ENCODE assay signal across 16 cellular contexts in the genomic region with DNA sequence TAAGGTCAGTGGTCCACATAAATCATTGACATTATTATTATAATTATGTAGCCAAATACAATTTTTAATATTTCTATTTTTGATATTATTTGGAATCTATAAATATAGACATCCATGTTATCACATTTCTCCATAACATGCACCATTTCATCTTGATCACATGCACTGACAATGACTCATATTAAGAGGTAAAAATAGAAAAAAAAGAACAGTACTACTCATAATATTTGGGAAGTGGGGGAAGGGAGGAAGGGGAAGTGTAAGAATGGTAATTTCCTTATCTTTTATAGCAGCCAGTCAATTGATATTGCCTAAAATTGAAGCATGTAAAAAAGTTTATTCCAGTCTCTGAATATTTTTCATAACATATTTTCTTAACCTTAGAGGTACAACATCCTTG.
"Had no signal": no experiment of that assay in that cellular context is flagged by ENCODE, and none has a peak within 500 bp of the region (broad histone marks: within the 10 kb centered on the region; RNA-seq: fewer than 3 reads in every experiment).

No MANE protein-coding gene starts in this region.

- H3K4me3 ChIP-seq: left lung, testis had no signal

- H3K4me3 Mint-ChIP-seq: activated CD8-positive, alpha-beta memory T cell treated with anti-CD3 and anti-CD28 coated beads, Interleukin-2, amount 10 ng/mL, durations not matched to agents 7 days and 5 days; activated naive CD8-positive, alpha-beta T cell; activated T-cell treated with anti-CD3 and anti-CD28 coated beads, Interleukin-2, amount 50 U/mL, for 24 hours; endodermal cell; nephron; stimulated activated naive CD8-positive, alpha-beta T cell treated with anti-CD3 and anti-CD28 coated beads, Interleukin-15, amount 100 ng/mL, for 72 hours had no signal

- FAIRE-seq: TTC549 had no signal

- H3K36me3 ChIP-seq: left lung had no signal

- ATAC-seq: activated CD8-positive, alpha-beta memory T cell treated with anti-CD3 and anti-CD28 coated beads, Interleukin-2, amount 10 ng/mL, durations not matched to agents 7 days and 5 days; left lung; stimulated activated naive CD8-positive, alpha-beta T cell treated with anti-CD3 and anti-CD28 coated beads, Interleukin-15, amount 100 ng/mL, for 72 hours had no signal

- H3K9me3 Mint-ChIP-seq: activated T-cell treated with anti-CD3 and anti-CD28 coated beads, Interleukin-2, amount 50 U/mL, for 24 hours; endodermal cell; nephron; stimulated activated naive CD8-positive, alpha-beta T cell treated with anti-CD3 and anti-CD28 coated beads, Interleukin-15, amount 100 ng/mL, for 72 hours had no signal

- H3K9me3 ChIP-seq: left lung, testis had no signal

- DNase-seq: activated CD4-positive, alpha-beta T cell treated with anti-CD3 and anti-CD28 coated beads, Interleukin-2, amount 50 U/mL, for 4 hours; activated CD4-positive, CD25-positive, alpha-beta regulatory T cell treated with anti-CD3 and anti-CD28 coated beads, Interleukin-2, amount 50 U/mL, for 72 hours; activated CD8-positive, alpha-beta memory T cell treated with anti-CD3 and anti-CD28 coated beads, Interleukin-2, amount 10 ng/mL, durations not matched to agents 7 days and 5 days; activated effector memory CD4-positive, alpha-beta T cell treated with anti-CD3 and anti-CD28 coated beads, Interleukin-2, amount 50 U/mL, for 16 hours; activated T-cell treated with anti-CD3 and anti-CD28 coated beads, Interleukin-2, amount 50 U/mL, for 24 hours; cerebellar nuclear complex; endodermal cell; islet precursor cell; left lung; stimulated activated CD4-positive, alpha-beta T cell treated with anti-CD3 and anti-CD28 coated beads, Interleukin-2, amount 100 ng/mL, for 48 hours; stimulated activated CD8-positive, alpha-beta memory T cell treated with anti-CD3 and anti-CD28 coated beads, Interleukin-4, amount 100 ng/mL, for 48 hours; stimulated activated naive CD8-positive, alpha-beta T cell treated with anti-CD3 and anti-CD28 coated beads, Interleukin-15, amount 100 ng/mL, for 72 hours; testis had no signal

- H3K36me3 Mint-ChIP-seq: activated CD8-positive, alpha-beta memory T cell treated with anti-CD3 and anti-CD28 coated beads, Interleukin-2, amount 10 ng/mL, durations not matched to agents 7 days and 5 days; activated naive CD8-positive, alpha-beta T cell had no signal

- H3K27ac Mint-ChIP-seq: activated CD8-positive, alpha-beta memory T cell treated with anti-CD3 and anti-CD28 coated beads, Interleukin-2, amount 10 ng/mL, durations not matched to agents 7 days and 5 days; activated naive CD8-positive, alpha-beta T cell; activated T-cell treated with anti-CD3 and anti-CD28 coated beads, Interleukin-2, amount 50 U/mL, for 24 hours; endodermal cell; nephron; stimulated activated naive CD8-positive, alpha-beta T cell treated with anti-CD3 and anti-CD28 coated beads, Interleukin-15, amount 100 ng/mL, for 72 hours had no signal

- H3K27ac ChIP-seq: left lung, testis had no signal

- H3K27me3 ChIP-seq: left lung, testis had no signal

- H3K4me1 Mint-ChIP-seq: endodermal cell; stimulated activated naive CD8-positive, alpha-beta T cell treated with anti-CD3 and anti-CD28 coated beads, Interleukin-15, amount 100 ng/mL, for 72 hours had no signal
